ENCODE assay signal across 2 cellular contexts in genomic region chr16:31129568-31130335, GRCh38.
TF ChIP-seq lines count a peak whose summit lies in the region.

No MANE protein-coding gene starts in this region.

TF ChIP-seq in liver, 16 proteins besides CTCF, POLR2A, EP300 and RAD21:
- no peak for TF ChIP-seq EGR1 (IDR thresholded peaks at IDR 0.05; ENCODE audit: low read depth in 2 of 2)
- no peak for TF ChIP-seq GABPA (IDR thresholded peaks at IDR 0.05 in 1 of 2, conservative IDR thresholded peaks at IDR 0.05 in 1 of 2)
- no peak for TF ChIP-seq TAF1 (conservative IDR thresholded peaks at IDR 0.05)
- no peak for TF ChIP-seq FOXA1 (IDR thresholded peaks at IDR 0.05)
- TF ChIP-seq SP1 (IDR thresholded peaks at IDR 0.05), result no peak
- TF ChIP-seq ATF3 (IDR thresholded peaks at IDR 0.05), result no peak
- TF ChIP-seq YY1 (IDR thresholded peaks at IDR 0.05), result no peak
- no peak for TF ChIP-seq HNF4A (conservative IDR thresholded peaks at IDR 0.05)
- TF ChIP-seq REST (IDR thresholded peaks at IDR 0.05), result no peak
- TF ChIP-seq FOXA2 (IDR thresholded peaks at IDR 0.05), result no peak
- no peak for TF ChIP-seq MAX (IDR thresholded peaks at IDR 0.05)
- no peak for TF ChIP-seq HNF4G (IDR thresholded peaks at IDR 0.05)
- TF ChIP-seq ZBTB33 (IDR thresholded peaks at IDR 0.05), result no peak
- TF ChIP-seq RXRA (IDR thresholded peaks at IDR 0.05), result no peak
- TF ChIP-seq JUND (IDR thresholded peaks at IDR 0.05), result no peak
- TF ChIP-seq NR2F2 (IDR thresholded peaks at IDR 0.05), result no peak
TF ChIP-seq in liver: peak in this region for 0.

TF ChIP-seq in HepG2, 621 proteins besides CTCF, POLR2A, EP300 and RAD21:
- TF ChIP-seq ZNF33A (CRISPR knock-in tag; IDR thresholded peaks at IDR 0.05; ENCODE audit: borderline replicate concordance) (no peak), IKZF4 (CRISPR knock-in tag; IDR thresholded peaks at IDR 0.05; ENCODE audit: borderline replicate concordance, low read depth, not compliant biosample characterization) (no peak), SALL1 (CRISPR knock-in tag; IDR thresholded peaks at IDR 0.05) (no peak), JDP2 (CRISPR knock-in tag; IDR thresholded peaks at IDR 0.05; ENCODE audit: borderline replicate concordance) (no peak), ZIK1 (CRISPR knock-in tag; IDR thresholded peaks at IDR 0.05; ENCODE audit: borderline replicate concordance, low read depth) (no peak), ELK4 (CRISPR knock-in tag; IDR thresholded peaks at IDR 0.05; ENCODE audit: borderline replicate concordance) (no peak), GTF3A (CRISPR knock-in tag; conservative IDR thresholded peaks at IDR 0.05) (no peak), TGIF2 (CRISPR knock-in tag; IDR thresholded peaks at IDR 0.05) (no peak), ZNF576 (CRISPR knock-in tag; IDR thresholded peaks at IDR 0.05) (no peak), ZKSCAN8 (CRISPR knock-in tag; IDR thresholded peaks at IDR 0.05; ENCODE audit: borderline replicate concordance) (no peak)
